In the genomic region with DNA sequence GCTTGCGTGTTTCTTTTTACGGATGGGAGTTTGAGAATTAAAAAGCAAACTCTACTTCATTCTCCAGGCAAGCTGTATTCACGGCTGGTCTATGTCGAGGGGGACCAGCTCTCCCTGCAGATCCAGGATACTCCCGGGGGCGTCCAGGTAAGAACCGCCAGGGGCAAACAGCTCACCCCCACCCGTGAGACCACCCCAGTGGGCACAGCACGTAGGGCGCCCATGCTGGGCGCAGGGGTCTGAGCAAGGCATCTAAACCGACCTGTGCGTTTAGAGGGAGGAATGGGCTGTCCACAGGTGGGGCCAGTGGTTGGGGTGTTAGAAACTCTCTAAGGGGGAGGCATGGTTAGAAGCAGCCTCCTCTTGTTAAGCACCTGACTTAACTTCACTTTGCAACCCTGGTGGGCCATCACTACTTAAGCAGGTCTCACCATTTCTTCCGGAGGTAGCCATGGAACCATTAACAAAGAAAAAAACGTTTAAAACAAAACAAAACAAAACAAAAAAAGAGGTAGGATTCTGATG, we compare ENCODE assay signal across 8 cellular contexts. TPM values are rescaled to one million over a fixed set of nuclear protein-coding genes. Genes with fewer than 3 reads are reported as not detected.
A peak's percentile ranks its signal among the peaks of the same experiment; 100 is the strongest.
DNase-seq lines count a peak whose midpoint lies in the region; ATAC-seq and TF ChIP-seq lines count a peak whose summit lies in the region.

No MANE protein-coding gene starts in this region.

- CTCF ChIA-PET in A673 (lab: Charles Lee): no interaction called here

- no peak overlapping the region for H3K9ac ChIP-seq in Karpas-422 (ENCODE audit: low read length)

- H3K4me3 ChIP-seq in A673 (ENCODE audit: low read depth, low read length, poor library complexity, severe bottlenecking): peak overlapping the region; percentile 89
- H3K4me3 ChIP-seq in Karpas-422 (ENCODE audit: low read length): peak overlapping the region; percentile 73; the same call in 1 of the 2 replicates
- H3K4me3 ChIP-seq in dorsolateral prefrontal cortex: peak overlapping the region; percentile 63 to 96 (median 89)

- no peak for DNase-seq in A673 (ENCODE audit: low spot score)
- DNase-seq in Karpas-422: no peak
- no peak for DNase-seq in dorsolateral prefrontal cortex
- DNase-seq in natural killer cell: no peak
- DNase-seq in SW480 (ENCODE audit: low spot score): no peak
- no peak for DNase-seq in stimulated activated CD4-positive, alpha-beta T cell treated with anti-CD3 and anti-CD28 coated beads, Interleukin-4, amount 100 ng/mL, for 4 hours
- no peak for DNase-seq in SIG-M5 (lab: John Stamatoyannopoulos, UW)
- no peak for DNase-seq in SHP77 (lab: John Stamatoyannopoulos, UW)

- peak overlapping the region; percentile 88 for H3K4me2 ChIP-seq in Karpas-422 (ENCODE audit: low read depth, low read length, poor library complexity, severe bottlenecking)

- H2AFZ ChIP-seq in Karpas-422 (ENCODE audit: low read length): no peak overlapping the region

- no TSS peak for BruUV-seq in A673 (replicated peaks; lab: Mats Ljungman, UMichigan)

- TF ChIP-seq CTCF in A673 (conservative IDR thresholded peaks at IDR 0.05; ENCODE audit: low read depth, low read length): no peak
- no peak for TF ChIP-seq CTCF in dorsolateral prefrontal cortex (IDR thresholded peaks at IDR 0.05 in 54 of 56, conservative IDR thresholded peaks at IDR 0.05 in 2 of 56; ENCODE audit: low read depth in 1 of 56, partially characterized antibody in 56 of 56)
- TF ChIP-seq CTCF in natural killer cell (IDR thresholded peaks at IDR 0.05): no peak

- peaks cover 18 to 27% of the 10 kb centered on the region in 2 donors for H3K27me3 Mint-ChIP-seq in natural killer cell (ENCODE audit: low read depth in 2 of 2)

- H3K4me1 ChIP-seq in A673 (ENCODE audit: insufficient read depth, low read length, poor library complexity, severe bottlenecking) (peaks cover 3% of the 10 kb centered on the region), Karpas-422 (ENCODE audit: low read length) (peaks cover 17% of the 10 kb centered on the region)

- no peaks in the 10 kb centered on the region for H3K9me3 Mint-ChIP-seq in natural killer cell

- intact Hi-C loops in A673 (cut with micrococcal nuclease; ENCODE audit: unreplicated experiment): no loop called here
- intact Hi-C loops in dorsolateral prefrontal cortex (cut with DNase I): loop anchor here (2.0 to 10.0 kb wide), 5 partner anchors 21 to 287 kb away; a partner anchor contains a TSS
- intact Hi-C loops in natural killer cell (cut with micrococcal nuclease): loop anchor here (2.0 kb wide), 1 partner anchor 21 kb away; a partner anchor contains a TSS

- peaks cover 14% of the 10 kb centered on the region in 2 donors for H3K4me1 Mint-ChIP-seq in natural killer cell

- H3K9me3 ChIP-seq in A673 (ENCODE audit: low read depth, low read length, poor library complexity, severe bottlenecking): no peaks in the 10 kb centered on the region
- no peaks in the 10 kb centered on the region for H3K9me3 ChIP-seq in Karpas-422 (ENCODE audit: low read length)

- H3K79me2 ChIP-seq in Karpas-422 (ENCODE audit: low read length): no peaks in the 10 kb centered on the region

- H3K36me3 Mint-ChIP-seq in natural killer cell: no peaks in the 10 kb centered on the region

- peak overlapping the region; percentile 93 for H3K4me3 Mint-ChIP-seq in natural killer cell

- peak overlapping the region; percentile 45 to 69 for H3K27ac Mint-ChIP-seq in natural killer cell

- H3K27ac ChIP-seq in A673 (ENCODE audit: low read depth, low read length, poor library complexity, severe bottlenecking) (no peak overlapping the region), Karpas-422 (ENCODE audit: low read length) (no peak overlapping the region), dorsolateral prefrontal cortex (peak overlapping the region in 50 of 59 donors; percentile 16 to 97 (median 92))

- H3K9me2 ChIP-seq in Karpas-422 (replicated peaks; ENCODE audit: insufficient read depth, low read length): no peaks in the 10 kb centered on the region

- H3K27me3 ChIP-seq in A673 (replicated peaks; ENCODE audit: insufficient read depth, low read depth, low read length, poor library complexity) (no peaks in the 10 kb centered on the region), Karpas-422 (ENCODE audit: low read length) (no peaks in the 10 kb centered on the region), dorsolateral prefrontal cortex (no peaks in the 10 kb centered on the region)

- POLR2A ChIA-PET in A673 (lab: Charles Lee; ENCODE audit: low non-redundant PET): no interaction called here

- H3K36me3 ChIP-seq in A673 (ENCODE audit: insufficient read depth, low read length, poor library complexity, severe bottlenecking): no peaks in the 10 kb centered on the region
- no peaks in the 10 kb centered on the region for H3K36me3 ChIP-seq in Karpas-422 (ENCODE audit: insufficient read depth, low read length)

- no peaks in the 10 kb centered on the region for H4K20me1 ChIP-seq in Karpas-422 (ENCODE audit: insufficient read depth, low read depth, low read length)

- ATAC-seq in natural killer cell: no peak

RNA-seq across cellular contexts. Expression of a gene that starts 1.0 kb away (rescaled TPM):
- 0.85 and 1.1 TPM in 2 replicates for total RNA-seq in A673 (2021)
- total RNA-seq in Karpas-422 (2014; rRNA removed; shearing (Covaris generic); ENCODE audit: low replicate concordance): 0.14 and 0.48 TPM in 2 replicates
- total RNA-seq in dorsolateral prefrontal cortex: 10 to 100 TPM in 7 of 120 experiments, 1 to 10 TPM in 113; 1.2 to 14.3 (median 5.2) TPM
- total RNA-seq in natural killer cell: 1 to 10 TPM in 2 of 3 donors, under 1 TPM in 1; 0.70 to 2.0 (median 1.4) TPM

RNA-seq across cellular contexts. Expression of a gene that starts 20.3 kb away (rescaled TPM):
- total RNA-seq in A673 (2021) (906 and 986 TPM in 2 replicates), dorsolateral prefrontal cortex (100 to 1,000 TPM; 253 to 573 (median 415) TPM), natural killer cell (1,000 to 10,000 TPM in 2 of 3 donors, 100 to 1,000 TPM in 1; 969 to 1,229 (median 1,130) TPM)
- 695 and 1,354 TPM in 2 replicates for total RNA-seq in Karpas-422 (2014; rRNA removed; shearing (Covaris generic); ENCODE audit: low replicate concordance)

Comparison
In these comparisons a context has a peak if more than half of its experiments do, and no peak if none do; other contexts are left out.
1. H3K27ac ChIP-seq: peak in dorsolateral prefrontal cortex (50 of 59); none in A673 (single experiment) and Karpas-422 (single experiment).
2. Peak in every context shown above with its lines, with median percentiles within 50 percentile points of each other: H3K4me3 ChIP-seq.